18 cellular contexts compared by ENCODE assay signal in genomic region chr2:128368437-128369125, GRCh38. TPM values are rescaled to one million over a fixed set of nuclear protein-coding genes. Genes with fewer than 3 reads are reported as not detected.
A peak's percentile ranks its signal among the peaks of the same experiment; 100 is the strongest.
DNase-seq lines count a peak whose midpoint lies in the region; ATAC-seq and TF ChIP-seq lines count a peak whose summit lies in the region.
"Had no signal": no experiment of that assay in that cellular context is flagged by ENCODE, and none has a peak within 500 bp of the region (broad histone marks: within the 10 kb centered on the region; RNA-seq: fewer than 3 reads in every experiment).

No MANE protein-coding gene starts in this region.

- H3K4me3 ChIP-seq in BE2C (ENCODE audit: low read depth, low read length) = no peak overlapping the region
- H3K4me3 ChIP-seq: ascending aorta, colonic mucosa had no signal

- DNase-seq in NCI-H69 (lab: John Stamatoyannopoulos, UW) = peak; percentile 46
- peak; percentile 18 for DNase-seq in sciatic nerve (ENCODE audit: low spot score)
- no peak for DNase-seq in stimulated activated CD8-positive, alpha-beta memory T cell treated with anti-CD3 and anti-CD28 coated beads, Interleukin-4, amount 100 ng/mL, for 48 hours
- no peak for DNase-seq in BE2C
- DNase-seq in NCI-H1417 treated with DMSO at 0.1 percent for 48 hours (lab: John Stamatoyannopoulos, UW) = no peak
- DNase-seq: activated CD4-positive, alpha-beta T cell treated with anti-CD3 and anti-CD28 coated beads, Interleukin-2, amount 10 ng/mL, durations not matched to agents 7 days and 5 days; activated CD8-positive, alpha-beta memory T cell treated with anti-CD3 and anti-CD28 coated beads, Interleukin-2, amount 50 U/mL, for 48 hours; activated naive CD4-positive, alpha-beta T cell; colonic mucosa; naive thymus-derived CD8-positive, alpha-beta T cell; NCI-H1694 treated with DMSO at 0.1 percent for 48 hours; NCI-H510A; SHP77 treated with DMSO at 0.1 percent for 48 hours; stimulated activated CD4-positive, alpha-beta T cell treated with anti-CD3 and anti-CD28 coated beads, Interleukin-15, amount 100 ng/mL, for 24 hours had no signal

- H3K9me3 ChIP-seq in BE2C = no peaks in the 10 kb centered on the region
- H3K9me3 ChIP-seq: ascending aorta, colonic mucosa had no signal

- peak overlapping the region in 4 of 5 experiments; percentile 84 to 96 (median 89) for H3K27ac Mint-ChIP-seq in brain
- H3K27ac Mint-ChIP-seq: activated CD4-positive, alpha-beta T cell treated with anti-CD3 and anti-CD28 coated beads, Interleukin-2, amount 10 ng/mL, durations not matched to agents 7 days and 5 days; stimulated activated effector memory CD8-positive, alpha-beta T cell treated with anti-CD3 and anti-CD28 coated beads, Interleukin-12 subunit alpha, Interleukin-12 subunit beta, amount 100 ng/mL, for 72 hours had no signal

- peaks cover 75% of the 10 kb centered on the region for H3K4me1 Mint-ChIP-seq in brain

- no peaks in the 10 kb centered on the region for H3K27me3 ChIP-seq in layer of hippocampus (ENCODE audit: control insufficient read depth, insufficient read depth, low read length)
- no peaks in the 10 kb centered on the region for H3K27me3 ChIP-seq in BE2C
- H3K27me3 ChIP-seq: ascending aorta, colonic mucosa had no signal

- no peaks in the 10 kb centered on the region for H3K36me3 ChIP-seq in BE2C
- H3K36me3 ChIP-seq: ascending aorta, colonic mucosa had no signal

- no peak for TF ChIP-seq CTCF in brain (conservative IDR thresholded peaks at IDR 0.05)
- no peak for TF ChIP-seq CTCF in BE2C (IDR thresholded peaks at IDR 0.05; ENCODE audit: low read depth, low read length)

- intact Hi-C loops in sciatic nerve (cut with DNase I) = no loop called here

- H3K9me3 Mint-ChIP-seq in brain = peaks cover 0 to 10% (median 0%) of the 10 kb centered on the region in 5 experiments
- H3K9me3 Mint-ChIP-seq: activated CD4-positive, alpha-beta T cell treated with anti-CD3 and anti-CD28 coated beads, Interleukin-2, amount 10 ng/mL, durations not matched to agents 7 days and 5 days; naive thymus-derived CD8-positive, alpha-beta T cell; stimulated activated effector memory CD8-positive, alpha-beta T cell treated with anti-CD3 and anti-CD28 coated beads, Interleukin-12 subunit alpha, Interleukin-12 subunit beta, amount 100 ng/mL, for 72 hours had no signal

- peaks cover 1% of the 10 kb centered on the region for H3K27me3 Mint-ChIP-seq in brain
- H3K27me3 Mint-ChIP-seq: activated CD4-positive, alpha-beta T cell treated with anti-CD3 and anti-CD28 coated beads, Interleukin-2, amount 10 ng/mL, durations not matched to agents 7 days and 5 days had no signal

- H3K4me3 Mint-ChIP-seq in brain = no peak overlapping the region
- H3K4me3 Mint-ChIP-seq: activated CD4-positive, alpha-beta T cell treated with anti-CD3 and anti-CD28 coated beads, Interleukin-2, amount 10 ng/mL, durations not matched to agents 7 days and 5 days; naive thymus-derived CD8-positive, alpha-beta T cell; stimulated activated effector memory CD8-positive, alpha-beta T cell treated with anti-CD3 and anti-CD28 coated beads, Interleukin-12 subunit alpha, Interleukin-12 subunit beta, amount 100 ng/mL, for 72 hours had no signal

- H3K36me3 Mint-ChIP-seq in brain = no peaks in the 10 kb centered on the region
- H3K36me3 Mint-ChIP-seq: naive thymus-derived CD8-positive, alpha-beta T cell; stimulated activated effector memory CD8-positive, alpha-beta T cell treated with anti-CD3 and anti-CD28 coated beads, Interleukin-12 subunit alpha, Interleukin-12 subunit beta, amount 100 ng/mL, for 72 hours had no signal

- no peak for ATAC-seq in sciatic nerve
- ATAC-seq: naive thymus-derived CD8-positive, alpha-beta T cell; stimulated activated effector memory CD8-positive, alpha-beta T cell treated with anti-CD3 and anti-CD28 coated beads, Interleukin-12 subunit alpha, Interleukin-12 subunit beta, amount 100 ng/mL, for 72 hours had no signal

- peak overlapping the region; percentile 10 for H3K27ac ChIP-seq in layer of hippocampus (ENCODE audit: low read depth, low read length)
- H3K27ac ChIP-seq: ascending aorta, colonic mucosa had no signal

- H3K4me1 ChIP-seq in BE2C = no peaks in the 10 kb centered on the region
- H3K4me1 ChIP-seq: colonic mucosa had no signal

RNA-seq across cellular contexts. Expression of gene HS6ST1, which starts 49.9 kb away (rescaled TPM):
- polyA plus RNA-seq in brain (ENCODE audit: insufficient read depth, low read depth, low replicate concordance) = 64.3 TPM
- 27.2 TPM for total RNA-seq in sciatic nerve
- 35.2 TPM for polyA plus RNA-seq in BE2C (2012; ENCODE audit: insufficient read depth, insufficient read length, low read depth)

Comparison
In these comparisons a context has a peak if more than half of its experiments do, and no peak if none do; other contexts are left out.
1. DNase-seq: peak in NCI-H69 (single experiment) and sciatic nerve (single experiment); none in stimulated activated CD8-positive, alpha-beta memory T cell treated with anti-CD3 and anti-CD28 coated beads, Interleukin-4, amount 100 ng/mL, for 48 hours (single experiment), BE2C (single experiment) and NCI-H1417 treated with DMSO at 0.1 percent for 48 hours (single experiment).